Comparison of ENCODE assay signal across 28 cellular contexts in the genomic region with DNA sequence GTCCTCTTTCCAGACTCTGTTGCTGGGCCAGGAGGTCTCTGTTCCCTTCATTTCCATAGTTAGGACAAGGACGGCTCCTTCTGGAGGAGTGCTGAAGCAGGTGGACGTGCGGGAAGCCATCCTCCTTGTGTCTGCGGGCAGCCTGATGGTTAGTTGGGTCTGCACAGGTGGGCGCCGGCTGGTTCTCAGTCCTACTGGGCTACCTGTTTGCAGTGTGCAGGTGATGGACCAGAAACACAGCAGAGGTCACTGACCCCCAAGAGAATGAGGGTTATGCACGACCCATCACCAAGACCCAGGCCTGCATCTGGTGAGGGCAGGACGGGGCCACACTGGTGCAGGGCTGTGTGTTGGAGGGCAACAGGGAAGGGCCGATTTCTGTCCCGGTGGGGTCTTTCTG. TPM values are rescaled to one million over a fixed set of nuclear protein-coding genes. Genes with fewer than 3 reads are reported as not detected.
"Had no signal": no experiment of that assay in that cellular context is flagged by ENCODE, and none has a peak within 500 bp of the region (broad histone marks: within the 10 kb centered on the region; RNA-seq: fewer than 3 reads in every experiment).

No MANE protein-coding gene starts in this region.

- H3K27ac ChIP-seq: neutrophil, suprapubic skin, upper lobe of right lung, VCaP had no signal

- H3K9me3 ChIP-seq: lower lobe of right lung, neutrophil, stomach, suprapubic skin, tibial artery, upper lobe of right lung had no signal

- DNase-seq: activated CD4-positive, alpha-beta T cell treated with anti-CD3 and anti-CD28 coated beads, Interleukin-2, amount 50 U/mL, for 1 hour; activated CD4-positive, CD25-positive, alpha-beta regulatory T cell treated with anti-CD3 and anti-CD28 coated beads, Interleukin-2, amount 50 U/mL, for 72 hours; activated CD8-positive, alpha-beta T cell treated with anti-CD3 and anti-CD28 coated beads for 36 hours; activated naive CD8-positive, alpha-beta T cell treated with anti-CD3 and anti-CD28 coated beads, Interleukin-2, amount 50 U/mL, for 24 hours; activated T-cell treated with anti-CD3 and anti-CD28 coated beads, Interleukin-2, amount 50 U/mL, for 4 hours; amygdala; central memory CD4-positive, alpha-beta T cell; foreskin fibroblast; head of caudate nucleus; hippocampal formation; lower lobe of right lung; mesendoderm; retina; stimulated activated CD4-positive, alpha-beta T cell treated with anti-CD3 and anti-CD28 coated beads, Interleukin-15, amount 100 ng/mL, for 24 hours; stimulated activated CD4-positive, alpha-beta T cell treated with anti-CD3 and anti-CD28 coated beads, Interleukin-2, amount 100 ng/mL, for 24 hours; stimulated activated naive B cell treated with anti-CD40 and anti-IgM and Interleukin-4, amounts not matched to agents 10 μg/mL and 1 μg/mL and 100 μg/mL, for 72 hours; stomach; tibial artery; upper lobe of right lung had no signal

- H3K4me3 ChIP-seq: lower lobe of right lung, stomach, suprapubic skin, tibial artery, upper lobe of right lung had no signal

- H3K27me3 ChIP-seq: stomach, suprapubic skin, tibial artery, upper lobe of right lung had no signal

- ATAC-seq: activated CD8-positive, alpha-beta T cell treated with anti-CD3 and anti-CD28 coated beads for 36 hours; activated naive CD8-positive, alpha-beta T cell treated with anti-CD3 and anti-CD28 coated beads, Interleukin-2, amount 50 U/mL, for 24 hours; activated T-cell treated with anti-CD3 and anti-CD28 coated beads, Interleukin-2, amount 50 U/mL, for 4 hours; esophagus mucosa; left lobe of liver; lower lobe of right lung; stimulated activated naive B cell treated with anti-CD40 and anti-IgM and Interleukin-4, amounts not matched to agents 10 μg/mL and 1 μg/mL and 100 μg/mL, for 72 hours; upper lobe of right lung had no signal

- FAIRE-seq: TTC549 had no signal

RNA-seq across cellular contexts. Expression of a gene that starts 7.8 kb away (rescaled TPM):
- total RNA-seq: activated CD8-positive, alpha-beta T cell treated with anti-CD3 and anti-CD28 coated beads for 36 hours; activated T-helper 2 cell treated with anti-CD3 and anti-CD28 coated beads, Interferon-gamma antibody, Interleukin-2, Interleukin-4, amounts not matched to agents 10 μg/mL and 5 μg/mL and 100 μg/mL, durations not matched to agents 14 hours and 24 hours and 36 hours; osteocyte; T-helper 1 cell treated with Interleukin-12 subunit alpha and Interleukin-12 subunit beta and Interleukin-4 antibody, amounts not matched to agents 30 ng/mL and 1 ng/mL, for 36 hours had no signal

RNA-seq across cellular contexts. Expression of a gene that starts 10.3 kb away (rescaled TPM):
- total RNA-seq: osteocyte had no signal

RNA-seq across cellular contexts. Expression of a gene that starts 10.5 kb away (rescaled TPM):
- total RNA-seq: osteocyte had no signal
